Comparison of ENCODE assay signal across 11 cellular contexts in the genomic region with DNA sequence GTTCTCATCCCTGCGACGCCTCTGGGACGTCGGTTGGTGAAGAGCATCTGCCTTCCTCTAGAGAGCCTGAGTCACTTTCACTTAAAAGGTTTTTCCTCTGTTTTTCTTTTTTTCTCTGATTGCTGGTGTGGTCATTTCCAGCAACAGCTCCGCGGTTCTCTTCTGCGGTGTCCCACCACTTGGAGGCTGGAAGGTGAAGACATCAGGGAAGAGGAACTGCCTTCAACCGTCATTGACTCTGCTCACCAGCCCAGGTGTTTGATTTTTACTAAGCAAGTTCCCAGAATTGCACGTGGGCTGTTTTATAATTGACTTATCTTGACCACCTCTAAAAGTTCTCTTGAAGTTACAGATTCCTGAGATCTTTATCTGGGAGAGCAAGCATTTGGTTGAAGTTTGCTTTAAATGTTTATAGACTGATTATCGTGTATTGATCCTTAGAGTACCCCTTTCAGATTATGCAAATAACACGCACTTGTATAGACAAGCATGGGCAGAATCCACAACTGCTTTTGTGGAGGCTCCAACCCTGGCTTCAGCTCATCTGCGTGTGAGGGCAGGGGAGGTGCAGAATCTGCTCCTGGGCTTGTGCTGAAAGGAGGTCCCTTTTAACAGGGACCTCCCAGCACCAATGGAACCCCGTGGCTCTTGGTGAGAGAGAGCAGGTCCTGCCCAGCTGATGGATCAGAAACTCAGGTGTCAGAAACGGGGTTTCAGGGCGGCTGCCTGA. TPM values are rescaled to one million over a fixed set of nuclear protein-coding genes. Genes with fewer than 3 reads are reported as not detected.
DNase-seq lines count a peak whose midpoint lies in the region; ATAC-seq lines count a peak whose summit lies in the region.
"Had no signal": no experiment of that assay in that cellular context is flagged by ENCODE, and none has a peak within 500 bp of the region (broad histone marks: within the 10 kb centered on the region; RNA-seq: fewer than 3 reads in every experiment).

No MANE protein-coding gene starts in this region.

- H3K27ac ChIP-seq in BLaER1 (no peak overlapping the region), KOPT-K1 (ENCODE audit: low read depth, low read length, poor library complexity, severe bottlenecking) (peak overlapping the region; percentile 93)

- peaks cover 83% of the 10 kb centered on the region for H4K20me1 ChIP-seq in BLaER1

- H3K9me3 ChIP-seq in BLaER1 (no peaks in the 10 kb centered on the region), KOPT-K1 (ENCODE audit: insufficient read depth, low read length, poor library complexity, severe bottlenecking) (no peaks in the 10 kb centered on the region)
- H3K9me3 ChIP-seq: BE2C had no signal

- peak overlapping the region; percentile 56 to 95 (median 83) for H3K4me3 Mint-ChIP-seq in immature natural killer cell

- H3K4me2 ChIP-seq in BLaER1 = peak overlapping the region; percentile 8; the same call in 1 of the 2 replicates

- H3K36me3 Mint-ChIP-seq in immature natural killer cell = peaks cover 0 to 10% (median 4%) of the 10 kb centered on the region in 3 donors

- no peaks in the 10 kb centered on the region for H3K9me3 Mint-ChIP-seq in immature natural killer cell

- H3K36me3 ChIP-seq in BLaER1 (peaks cover 45% of the 10 kb centered on the region), KOPT-K1 (ENCODE audit: insufficient read depth, low read length) (no peaks in the 10 kb centered on the region; the same call in 1 of the 2 replicates)
- H3K36me3 ChIP-seq: BE2C had no signal

- peaks cover 24 to 52% (median 33%) of the 10 kb centered on the region in 3 donors for H3K27me3 Mint-ChIP-seq in immature natural killer cell (ENCODE audit: low read depth in 3 of 3)

- peak overlapping the region; percentile 68 to 98 (median 97) for H3K27ac Mint-ChIP-seq in immature natural killer cell

- H3K4me1 ChIP-seq in BLaER1 = peaks cover 42% of the 10 kb centered on the region
- H3K4me1 ChIP-seq: BE2C had no signal

- peak; percentile 33 for DNase-seq in activated CD4-positive, alpha-beta T cell treated with anti-CD3 and anti-CD28 coated beads, Interleukin-2, amount 50 U/mL, for 1 hour
- peak; percentile 37 to 67 (median 62) for DNase-seq in immature natural killer cell
- no peak for DNase-seq in DMS79 (lab: John Stamatoyannopoulos, UW)
- DNase-seq in effector CD8-positive, alpha-beta T cell (lab: John Stamatoyannopoulos, UW) = no peak
- DNase-seq: BE2C, substantia nigra had no signal

- H3K9ac ChIP-seq in BLaER1 = no peak overlapping the region

- peaks cover 76 to 79% of the 10 kb centered on the region in 2 donors for H3K4me1 Mint-ChIP-seq in immature natural killer cell

- no peak overlapping the region for H3K4me3 ChIP-seq in BLaER1
- H3K4me3 ChIP-seq: skin epidermis had no signal

- ATAC-seq in HG02610 (IDR thresholded peaks at IDR 0.05; ENCODE audit: unreplicated experiment) = no peak
- ATAC-seq in GM21529 (IDR thresholded peaks at IDR 0.05; ENCODE audit: unreplicated experiment) = no peak

- no peaks in the 10 kb centered on the region for H3K27me3 ChIP-seq in BLaER1
- H3K27me3 ChIP-seq: BE2C had no signal

RNA-seq across cellular contexts. Expression of gene CTDP1, which starts 3.5 kb away (rescaled TPM):
- 10 to 100 TPM in 1 of 3 donors, 1 to 10 TPM in 2; 6.6 to 20.3 (median 9.3) TPM for polyA plus RNA-seq in immature natural killer cell

Comparison
In these comparisons a context has a peak if more than half of its experiments do, and no peak if none do; other contexts are left out.
1. DNase-seq: peak in activated CD4-positive, alpha-beta T cell treated with anti-CD3 and anti-CD28 coated beads, Interleukin-2, amount 50 U/mL, for 1 hour (single experiment) and immature natural killer cell (3 of 3); none in DMS79 (single experiment) and effector CD8-positive, alpha-beta T cell (single experiment).